In genomic region chr5:88879724-88880123, GRCh38 we compare ENCODE assay signal across 12 cellular contexts. TPM values are rescaled to one million over a fixed set of nuclear protein-coding genes. Genes with fewer than 3 reads are reported as not detected.
DNase-seq lines count a peak whose midpoint lies in the region; ATAC-seq and TF ChIP-seq lines count a peak whose summit lies in the region.
"Had no signal": no experiment of that assay in that cellular context is flagged by ENCODE, and none has a peak within 500 bp of the region (broad histone marks: within the 10 kb centered on the region; RNA-seq: fewer than 3 reads in every experiment).

No MANE protein-coding gene starts in this region.

- intact Hi-C loops in right cardiac atrium (cut with DNase I): loop anchor here (5.0 to 10.0 kb wide), 4 partner anchors 52 to 147 kb away; no protein-coding TSS in a partner anchor

- H3K27me3 ChIP-seq in right cardiac atrium (ENCODE audit: control insufficient read depth, insufficient read depth): no peaks in the 10 kb centered on the region

- DNase-seq in GM12864 (ENCODE audit: low read depth) (no peak), OCI-M1 (lab: John Stamatoyannopoulos, UW) (peak; percentile 45), right cardiac atrium (no peak), skeletal muscle cell (ENCODE audit: low read depth) (no peak), DMS153 treated with DMSO at 0.1 percent for 48 hours (lab: John Stamatoyannopoulos, UW; ENCODE audit: unreplicated experiment) (no peak), NCI-H69 (lab: John Stamatoyannopoulos, UW) (no peak), GDM1 (lab: John Stamatoyannopoulos, UW) (no peak)
- DNase-seq in activated naive CD4-positive, alpha-beta T cell treated with anti-CD3 and anti-CD28 coated beads, Interleukin-2, amount 50 U/mL, for 16 hours: no peak
- DNase-seq: activated CD4-positive, alpha-beta memory T cell treated with anti-CD3 and anti-CD28 coated beads for 36 hours; NCI-H187 treated with DMSO at 0.1 percent for 48 hours; nucleus accumbens had no signal

- H3K4me3 ChIP-seq in GM12864 (ENCODE audit: low read depth, low read length) (peak overlapping the region; percentile 89), right cardiac atrium (ENCODE audit: low read length) (peak overlapping the region; percentile 56), skeletal muscle cell (ENCODE audit: low read depth, low read length) (peak overlapping the region; percentile 3)
- H3K4me3 ChIP-seq: SK-N-MC had no signal

- no peak for ATAC-seq in right cardiac atrium

- peaks cover 2% of the 10 kb centered on the region for H3K4me1 ChIP-seq in right cardiac atrium (ENCODE audit: control insufficient read depth, insufficient read depth, low read length)

- H3K9me3 ChIP-seq in right cardiac atrium (ENCODE audit: control insufficient read depth, low read length): no peaks in the 10 kb centered on the region

- H3K27ac ChIP-seq in right cardiac atrium (ENCODE audit: low read length): peak overlapping the region; percentile 86
- H3K27ac ChIP-seq: SK-N-MC had no signal

- WGBS in right cardiac atrium: 28% methylated on average over 5 of the region's 5 CpGs

- no peak for TF ChIP-seq CTCF in GM12864 (IDR thresholded peaks at IDR 0.05; ENCODE audit: low read depth, low read length, missing control alignments)

RNA-seq across cellular contexts. Expression of gene MEF2C, which starts 3.3 kb away (rescaled TPM):
- total RNA-seq in right cardiac atrium: 10 to 100 TPM; 57.4 to 78.4 (median 67.4) TPM
- 14.5 TPM for polyA plus RNA-seq in right cardiac atrium

Comparison
In these comparisons a context has a peak if more than half of its experiments do, and no peak if none do; other contexts are left out.
1. H3K4me3 ChIP-seq: peak in every context shown above with its lines; median percentile 89 in GM12864; 56 in right cardiac atrium; 3 in skeletal muscle cell.